15 cellular contexts compared by ENCODE assay signal in the genomic region with DNA sequence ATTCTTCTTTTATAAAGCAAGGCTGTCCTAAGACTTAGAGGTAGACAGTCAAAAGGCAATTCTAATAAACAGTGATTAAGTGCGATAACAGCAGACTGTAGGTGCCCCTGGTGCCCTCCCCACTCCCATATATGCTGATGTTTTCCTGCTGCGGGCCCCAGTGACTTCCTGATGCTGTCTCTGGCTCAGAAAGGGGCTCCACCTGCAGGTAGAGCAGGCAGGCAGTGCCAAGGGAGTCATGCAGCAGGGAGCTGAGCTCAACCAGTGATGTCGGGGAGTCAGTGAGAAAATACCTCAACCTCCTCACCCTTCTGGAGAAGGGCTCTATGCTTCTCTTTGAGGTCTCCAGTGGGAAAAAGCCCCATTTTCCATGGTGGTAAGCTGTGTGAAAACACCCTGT.
DNase-seq lines count a peak whose midpoint lies in the region; ATAC-seq and TF ChIP-seq lines count a peak whose summit lies in the region.
"Had no signal": no experiment of that assay in that cellular context is flagged by ENCODE, and none has a peak within 500 bp of the region (broad histone marks: within the 10 kb centered on the region; RNA-seq: fewer than 3 reads in every experiment).

No MANE protein-coding gene starts in this region.

- H3K27me3 ChIP-seq in CD8-positive, alpha-beta memory T cell (ENCODE audit: insufficient read depth, low read length, poor library complexity, severe bottlenecking): no peaks in the 10 kb centered on the region
- H3K27me3 ChIP-seq in H7 (ENCODE audit: control insufficient read depth, insufficient read depth, low read length) (no peaks in the 10 kb centered on the region), hepatocyte (no peaks in the 10 kb centered on the region)

- no peaks in the 10 kb centered on the region for H3K4me1 Mint-ChIP-seq in CD8-positive, alpha-beta memory T cell
- H3K4me1 Mint-ChIP-seq: B cell; CD4-positive, alpha-beta memory T cell had no signal

- H3K27me3 Mint-ChIP-seq in CD8-positive, alpha-beta memory T cell: peaks cover 0 to 3% of the 10 kb centered on the region in 2 donors
- H3K27me3 Mint-ChIP-seq: B cell had no signal

- peaks cover 0 to 7% (median 3%) of the 10 kb centered on the region in 5 donors for H3K9me3 Mint-ChIP-seq in CD8-positive, alpha-beta memory T cell

- no peaks in the 10 kb centered on the region for H3K4me1 ChIP-seq in CD8-positive, alpha-beta memory T cell (ENCODE audit: insufficient read depth, low read length)
- no peaks in the 10 kb centered on the region for H3K4me1 ChIP-seq in hepatocyte (ENCODE audit: insufficient read depth)
- no peaks in the 10 kb centered on the region for H3K4me1 ChIP-seq in mucosa of descending colon (ENCODE audit: low read depth)
- H3K4me1 ChIP-seq: Caco-2 had no signal

- H4K20me1 ChIP-seq in hepatocyte (ENCODE audit: insufficient read depth, poor library complexity, severe bottlenecking): no peaks in the 10 kb centered on the region

- WGBS in hepatocyte (ENCODE audit: low lambda C conversion rate, missing lambda C conversion rate): 81% methylated on average over 3 of the region's 3 CpGs

- H3K9me3 ChIP-seq in CD8-positive, alpha-beta memory T cell (ENCODE audit: low read length): no peaks in the 10 kb centered on the region
- H3K9me3 ChIP-seq in hepatocyte (ENCODE audit: low read depth) (no peaks in the 10 kb centered on the region), mucosa of descending colon (no peaks in the 10 kb centered on the region)
- H3K9me3 ChIP-seq: Caco-2 had no signal

- H3K4me3 Mint-ChIP-seq in CD8-positive, alpha-beta memory T cell: no peak overlapping the region
- H3K4me3 Mint-ChIP-seq: B cell; CD4-positive, alpha-beta memory T cell; HFFc6 had no signal

- POLR2A ChIA-PET in CD8-positive, alpha-beta memory T cell (lab: Charles Lee): no interaction called here

- H3K4me2 ChIP-seq in hepatocyte: no peak overlapping the region

- DNase-seq in CD8-positive, alpha-beta memory T cell: no peak
- peak; percentile 26 for DNase-seq in H7
- peak; percentile 6 for DNase-seq in dermis blood vessel endothelial cell
- DNase-seq in iPS-NIHi11 (ENCODE audit: low spot score): peak; percentile 32
- no peak for DNase-seq in hepatocyte (ENCODE audit: low spot score)
- DNase-seq in mucosa of descending colon: no peak
- no peak for DNase-seq in HuH-7 (ENCODE audit: low spot score)
- DNase-seq: ACHN; C1 segment of cervical spinal cord; Caco-2; CD4-positive, alpha-beta memory T cell; GF-D8; HFFc6; KBM-7 had no signal

- peak overlapping the region; percentile 46 for H3K27ac ChIP-seq in CD8-positive, alpha-beta memory T cell (ENCODE audit: low read depth, low read length)
- H3K27ac ChIP-seq in hepatocyte: no peak overlapping the region

- H3K4me3 ChIP-seq in CD8-positive, alpha-beta memory T cell (ENCODE audit: low read length): no peak overlapping the region
- no peak overlapping the region for H3K4me3 ChIP-seq in H7 (ENCODE audit: insufficient read depth, low read depth, low read length)
- H3K4me3 ChIP-seq in hepatocyte: no peak overlapping the region
- no peak overlapping the region for H3K4me3 ChIP-seq in mucosa of descending colon

- intact Hi-C loops in mucosa of descending colon (cut with DNase I, micrococcal nuclease): no loop called here

- TF ChIP-seq CTCF in hepatocyte (IDR thresholded peaks at IDR 0.05; ENCODE audit: poor library complexity) (no peak), mucosa of descending colon (IDR thresholded peaks at IDR 0.05) (no peak)

- no peaks in the 10 kb centered on the region for H3K9me2 ChIP-seq in hepatocyte (replicated peaks; ENCODE audit: insufficient read depth)

- no peaks in the 10 kb centered on the region for H3K36me3 Mint-ChIP-seq in CD8-positive, alpha-beta memory T cell
- H3K36me3 Mint-ChIP-seq: CD4-positive, alpha-beta memory T cell had no signal

- CTCF ChIA-PET in CD8-positive, alpha-beta memory T cell (lab: Charles Lee): no interaction called here

- H3K36me3 ChIP-seq in CD8-positive, alpha-beta memory T cell (ENCODE audit: insufficient read depth, low read length): no peaks in the 10 kb centered on the region
- H3K36me3 ChIP-seq in H7 (replicated peaks; ENCODE audit: control insufficient read depth, insufficient read depth, low read length): no peaks in the 10 kb centered on the region
- H3K36me3 ChIP-seq in hepatocyte (replicated peaks; ENCODE audit: insufficient read depth, low read depth): no peaks in the 10 kb centered on the region
- no peaks in the 10 kb centered on the region for H3K36me3 ChIP-seq in mucosa of descending colon (ENCODE audit: low read depth)

- no peaks in the 10 kb centered on the region for H3K79me2 ChIP-seq in hepatocyte

- ATAC-seq in mucosa of descending colon: no peak

- H3K27ac Mint-ChIP-seq in CD8-positive, alpha-beta memory T cell: no peak overlapping the region
- H3K27ac Mint-ChIP-seq: B cell; CD4-positive, alpha-beta memory T cell; HFFc6 had no signal

- no peak overlapping the region for H2AFZ ChIP-seq in hepatocyte

Comparison
In these comparisons a context has a peak if more than half of its experiments do, and no peak if none do; other contexts are left out.
1. DNase-seq: peak in H7 (single experiment), dermis blood vessel endothelial cell (single experiment) and iPS-NIHi11 (single experiment); none in CD8-positive, alpha-beta memory T cell (0 of 5), hepatocyte (single experiment), mucosa of descending colon (0 of 3) and HuH-7 (single experiment).